In the genomic region with DNA sequence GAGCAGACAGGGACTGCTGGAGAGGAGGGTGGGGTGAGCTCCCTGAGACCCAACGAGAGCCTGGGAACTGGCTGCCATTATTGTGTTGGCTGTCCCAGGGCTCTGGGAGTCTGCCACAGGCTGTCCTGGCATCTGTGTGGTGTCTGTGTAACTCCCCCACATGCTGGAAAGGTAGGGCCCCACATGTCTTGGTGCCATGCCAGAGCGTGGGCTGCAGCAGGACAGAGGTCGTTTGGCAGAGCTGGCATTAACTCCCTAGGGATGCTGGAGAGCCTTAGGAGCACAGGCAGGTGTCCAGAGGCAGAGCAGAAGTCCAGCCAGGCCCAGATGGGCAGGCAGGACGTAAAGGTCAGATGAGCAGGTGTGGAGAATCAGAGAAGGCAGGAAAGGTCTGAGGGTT, we compare ENCODE assay signal across 1 cellular context.
TF ChIP-seq lines count a peak whose summit lies in the region.

No MANE protein-coding gene starts in this region.

TF ChIP-seq in SK-N-SH treated with all-trans-retinoic acid at 6 μM for 48 hours, 23 proteins besides CTCF, POLR2A, EP300 and RAD21 (continued from another document):
- TF ChIP-seq, protein P1, sequence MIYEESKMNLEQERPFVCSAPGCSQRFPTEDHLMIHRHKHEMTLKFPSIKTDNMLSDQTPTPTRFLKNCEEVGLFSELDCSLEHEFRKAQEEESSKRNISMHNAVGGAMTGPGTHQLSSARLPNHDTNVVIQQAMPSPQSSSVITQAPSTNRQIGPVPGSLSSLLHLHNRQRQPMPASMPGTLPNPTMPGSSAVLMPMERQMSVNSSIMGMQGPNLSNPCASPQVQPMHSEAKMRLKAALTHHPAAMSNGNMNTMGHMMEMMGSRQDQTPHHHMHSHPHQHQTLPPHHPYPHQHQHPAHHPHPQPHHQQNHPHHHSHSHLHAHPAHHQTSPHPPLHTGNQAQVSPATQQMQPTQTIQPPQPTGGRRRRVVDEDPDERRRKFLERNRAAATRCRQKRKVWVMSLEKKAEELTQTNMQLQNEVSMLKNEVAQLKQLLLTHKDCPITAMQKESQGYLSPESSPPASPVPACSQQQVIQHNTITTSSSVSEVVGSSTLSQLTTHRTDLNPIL (CRISPR knock-in tag; IDR thresholded peaks at IDR 0.05; ENCODE audit: low read depth) = no peak
- TF ChIP-seq OSR1 (CRISPR knock-in tag; IDR thresholded peaks at IDR 0.05) = no peak
- no peak for TF ChIP-seq ZNF70 (CRISPR knock-in tag; IDR thresholded peaks at IDR 0.05)
- no peak for TF ChIP-seq CSDC2 (CRISPR knock-in tag; IDR thresholded peaks at IDR 0.05)
- TF ChIP-seq, protein P2, sequence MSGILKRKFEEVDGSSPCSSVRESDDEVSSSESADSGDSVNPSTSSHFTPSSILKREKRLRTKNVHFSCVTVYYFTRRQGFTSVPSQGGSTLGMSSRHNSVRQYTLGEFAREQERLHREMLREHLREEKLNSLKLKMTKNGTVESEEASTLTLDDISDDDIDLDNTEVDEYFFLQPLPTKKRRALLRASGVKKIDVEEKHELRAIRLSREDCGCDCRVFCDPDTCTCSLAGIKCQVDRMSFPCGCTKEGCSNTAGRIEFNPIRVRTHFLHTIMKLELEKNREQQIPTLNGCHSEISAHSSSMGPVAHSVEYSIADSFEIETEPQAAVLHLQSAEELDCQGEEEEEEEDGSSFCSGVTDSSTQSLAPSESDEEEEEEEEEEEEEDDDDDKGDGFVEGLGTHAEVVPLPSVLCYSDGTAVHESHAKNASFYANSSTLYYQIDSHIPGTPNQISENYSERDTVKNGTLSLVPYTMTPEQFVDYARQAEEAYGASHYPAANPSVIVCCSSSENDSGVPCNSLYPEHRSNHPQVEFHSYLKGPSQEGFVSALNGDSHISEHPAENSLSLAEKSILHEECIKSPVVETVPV (CRISPR knock-in tag; IDR thresholded peaks at IDR 0.05) = no peak
- TF ChIP-seq RARB (CRISPR knock-in tag; IDR thresholded peaks at IDR 0.05) = no peak
- no peak for TF ChIP-seq TOX (CRISPR knock-in tag; IDR thresholded peaks at IDR 0.05; ENCODE audit: borderline replicate concordance)
- no peak for TF ChIP-seq SNAI2 (CRISPR knock-in tag; IDR thresholded peaks at IDR 0.05)
- TF ChIP-seq ESRRG (CRISPR knock-in tag; IDR thresholded peaks at IDR 0.05) = no peak
- TF ChIP-seq, protein P3, sequence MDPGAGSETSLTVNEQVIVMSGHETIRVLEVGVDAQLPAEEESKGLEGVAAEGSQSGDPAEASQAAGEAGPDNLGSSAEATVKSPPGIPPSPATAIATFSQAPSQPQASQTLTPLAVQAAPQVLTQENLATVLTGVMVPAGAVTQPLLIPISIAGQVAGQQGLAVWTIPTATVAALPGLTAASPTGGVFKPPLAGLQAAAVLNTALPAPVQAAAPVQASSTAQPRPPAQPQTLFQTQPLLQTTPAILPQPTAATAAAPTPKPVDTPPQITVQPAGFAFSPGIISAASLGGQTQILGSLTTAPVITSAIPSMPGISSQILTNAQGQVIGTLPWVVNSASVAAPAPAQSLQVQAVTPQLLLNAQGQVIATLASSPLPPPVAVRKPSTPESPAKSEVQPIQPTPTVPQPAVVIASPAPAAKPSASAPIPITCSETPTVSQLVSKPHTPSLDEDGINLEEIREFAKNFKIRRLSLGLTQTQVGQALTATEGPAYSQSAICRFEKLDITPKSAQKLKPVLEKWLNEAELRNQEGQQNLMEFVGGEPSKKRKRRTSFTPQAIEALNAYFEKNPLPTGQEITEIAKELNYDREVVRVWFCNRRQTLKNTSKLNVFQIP (CRISPR knock-in tag; IDR thresholded peaks at IDR 0.05; ENCODE audit: borderline replicate concordance, low read depth) = no peak
- TF ChIP-seq ZFP30 (CRISPR knock-in tag; IDR thresholded peaks at IDR 0.05) = no peak
- TF ChIP-seq ZNF8 (CRISPR knock-in tag; IDR thresholded peaks at IDR 0.05) = no peak
- no peak for TF ChIP-seq ISL1 (CRISPR knock-in tag; IDR thresholded peaks at IDR 0.05)
- TF ChIP-seq, protein P4, sequence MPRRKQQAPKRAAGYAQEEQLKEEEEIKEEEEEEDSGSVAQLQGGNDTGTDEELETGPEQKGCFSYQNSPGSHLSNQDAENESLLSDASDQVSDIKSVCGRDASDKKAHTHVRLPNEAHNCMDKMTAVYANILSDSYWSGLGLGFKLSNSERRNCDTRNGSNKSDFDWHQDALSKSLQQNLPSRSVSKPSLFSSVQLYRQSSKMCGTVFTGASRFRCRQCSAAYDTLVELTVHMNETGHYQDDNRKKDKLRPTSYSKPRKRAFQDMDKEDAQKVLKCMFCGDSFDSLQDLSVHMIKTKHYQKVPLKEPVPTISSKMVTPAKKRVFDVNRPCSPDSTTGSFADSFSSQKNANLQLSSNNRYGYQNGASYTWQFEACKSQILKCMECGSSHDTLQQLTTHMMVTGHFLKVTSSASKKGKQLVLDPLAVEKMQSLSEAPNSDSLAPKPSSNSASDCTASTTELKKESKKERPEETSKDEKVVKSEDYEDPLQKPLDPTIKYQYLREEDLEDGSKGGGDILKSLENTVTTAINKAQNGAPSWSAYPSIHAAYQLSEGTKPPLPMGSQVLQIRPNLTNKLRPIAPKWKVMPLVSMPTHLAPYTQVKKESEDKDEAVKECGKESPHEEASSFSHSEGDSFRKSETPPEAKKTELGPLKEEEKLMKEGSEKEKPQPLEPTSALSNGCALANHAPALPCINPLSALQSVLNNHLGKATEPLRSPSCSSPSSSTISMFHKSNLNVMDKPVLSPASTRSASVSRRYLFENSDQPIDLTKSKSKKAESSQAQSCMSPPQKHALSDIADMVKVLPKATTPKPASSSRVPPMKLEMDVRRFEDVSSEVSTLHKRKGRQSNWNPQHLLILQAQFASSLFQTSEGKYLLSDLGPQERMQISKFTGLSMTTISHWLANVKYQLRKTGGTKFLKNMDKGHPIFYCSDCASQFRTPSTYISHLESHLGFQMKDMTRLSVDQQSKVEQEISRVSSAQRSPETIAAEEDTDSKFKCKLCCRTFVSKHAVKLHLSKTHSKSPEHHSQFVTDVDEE (CRISPR knock-in tag; IDR thresholded peaks at IDR 0.05) = no peak
TF ChIP-seq in SK-N-SH treated with all-trans-retinoic acid at 6 μM for 48 hours: peak in this region for 0.
